In the genomic region with DNA sequence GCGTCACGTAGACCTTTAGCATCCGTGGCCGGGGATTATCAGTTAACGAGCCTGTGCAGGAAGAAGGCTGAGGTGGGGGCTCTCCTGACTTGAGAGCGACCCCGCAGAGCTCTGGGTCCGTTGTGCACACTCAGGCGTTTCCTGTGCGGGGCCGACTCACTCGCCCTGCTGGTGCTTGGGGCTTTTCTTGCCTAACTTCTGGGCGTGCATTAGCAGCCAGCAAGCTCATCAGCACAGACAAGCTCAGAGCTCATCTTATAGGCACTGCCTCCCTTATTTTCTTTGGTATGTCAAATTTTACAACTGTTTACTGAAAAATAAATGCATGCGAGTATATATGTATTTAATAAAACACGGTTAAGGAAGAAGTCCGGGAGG, we compare ENCODE assay signal across 19 cellular contexts. TPM values are rescaled to one million over a fixed set of nuclear protein-coding genes. Genes with fewer than 3 reads are reported as not detected.
DNase-seq lines count a peak whose midpoint lies in the region; ATAC-seq and TF ChIP-seq lines count a peak whose summit lies in the region.
"Had no signal": no experiment of that assay in that cellular context is flagged by ENCODE, and none has a peak within 500 bp of the region (broad histone marks: within the 10 kb centered on the region; RNA-seq: fewer than 3 reads in every experiment).

No MANE protein-coding gene starts in this region.

- TF ChIP-seq CTCF in NB4 (IDR thresholded peaks at IDR 0.05; ENCODE audit: low read depth, low read length) (no peak), nephron progenitor cell (IDR thresholded peaks at IDR 0.05) (no peak)

- H3K79me1 ChIP-seq in trophoblast cell (ENCODE audit: low read length), result peaks cover 2% of the 10 kb centered on the region

- no peak for ATAC-seq in GM21576 (IDR thresholded peaks at IDR 0.05; ENCODE audit: unreplicated experiment)
- no peak for ATAC-seq in GM19452 (IDR thresholded peaks at IDR 0.05; ENCODE audit: unreplicated experiment)
- ATAC-seq: HCT116 had no signal

- no peak for TF ChIP-seq POLR2A in NB4 (IDR thresholded peaks at IDR 0.05; ENCODE audit: extremely low read depth, insufficient read length)

- H3K27ac Mint-ChIP-seq in nephron progenitor cell, result peak overlapping the region; percentile 80
- H3K27ac Mint-ChIP-seq: CD14-positive monocyte; CD4-positive, alpha-beta memory T cell; HFFc6 had no signal

- no peak overlapping the region for H4K91ac ChIP-seq in trophoblast cell (ENCODE audit: low read depth, low read length)

- no peak overlapping the region for H2AK5ac ChIP-seq in trophoblast cell (ENCODE audit: low read length)

- peak overlapping the region in 2 of 11 experiments; percentile 79; a peak in 2 of 22 replicates for H3K27ac ChIP-seq in BLaER1 treated with 17β-estradiol and CSF1 and Interleukin-3, amounts not matched to agents 10 nM and 100 nM
- H3K27ac ChIP-seq in trophoblast cell (ENCODE audit: low read depth, low read length), result no peak overlapping the region
- H3K27ac ChIP-seq: HL-60 had no signal

- H3K4me2 ChIP-seq in BLaER1 treated with 17β-estradiol and CSF1 and Interleukin-3, amounts not matched to agents 10 nM and 100 nM, result peak overlapping the region in 9 of 11 experiments; percentile 24 to 98 (median 92); a peak in 18 of 22 replicates
- H3K4me2 ChIP-seq in trophoblast cell (ENCODE audit: low read length), result no peak overlapping the region

- no peak overlapping the region for H3K4ac ChIP-seq in trophoblast cell (ENCODE audit: low read depth, low read length)

- H3K79me2 ChIP-seq in trophoblast cell (ENCODE audit: control insufficient read depth, insufficient read depth, low read length, poor library complexity), result no peaks in the 10 kb centered on the region

- no peak overlapping the region for H3K18ac ChIP-seq in trophoblast cell (ENCODE audit: low read length)

- DNase-seq in NB4 (ENCODE audit: low read depth) (peak; percentile 74), nephron progenitor cell (no peak), trophoblast cell (no peak), NCI-H1105 treated with DMSO at 0.1 percent for 48 hours (lab: John Stamatoyannopoulos, UW) (no peak)
- DNase-seq: ACHN; BE2C; CD4-positive, alpha-beta memory T cell; DMS153; DMS79; GDM1; GOT3; H7; HFFc6 had no signal

- peaks cover 17% of the 10 kb centered on the region for H3K4me1 Mint-ChIP-seq in nephron progenitor cell
- H3K4me1 Mint-ChIP-seq: CD14-positive monocyte; CD4-positive, alpha-beta memory T cell had no signal

- H4K12ac ChIP-seq in trophoblast cell (ENCODE audit: low read depth, low read length), result no peak overlapping the region

- peaks cover 4% of the 10 kb centered on the region for H3K36me3 Mint-ChIP-seq in nephron progenitor cell (ENCODE audit: low read depth)

- H2BK5ac ChIP-seq in trophoblast cell (ENCODE audit: low read depth, low read length, poor library complexity), result no peak overlapping the region

- no peaks in the 10 kb centered on the region for H3K36me3 ChIP-seq in BLaER1 treated with 17β-estradiol and CSF1 and Interleukin-3, amounts not matched to agents 10 nM and 100 nM
- peaks cover 13 to 14% of the 10 kb centered on the region in 2 experiments for H3K36me3 ChIP-seq in trophoblast cell (ENCODE audit: control insufficient read depth in 1 of 2, insufficient read depth in 2 of 2, low read length in 2 of 2)
- H3K36me3 ChIP-seq: BE2C had no signal

- H3K9me3 Mint-ChIP-seq in nephron progenitor cell, result no peaks in the 10 kb centered on the region
- H3K9me3 Mint-ChIP-seq: HFFc6 had no signal

- H3K4me3 Mint-ChIP-seq in nephron progenitor cell, result no peak overlapping the region
- H3K4me3 Mint-ChIP-seq: CD14-positive monocyte; CD4-positive, alpha-beta memory T cell; HFFc6 had no signal

- peak overlapping the region in 1 of 11 experiments; percentile 73; a peak in 2 of 22 replicates for H3K9ac ChIP-seq in BLaER1 treated with 17β-estradiol and CSF1 and Interleukin-3, amounts not matched to agents 10 nM and 100 nM
- H3K9ac ChIP-seq in trophoblast cell (ENCODE audit: low read length), result no peak overlapping the region

- peaks cover 28 to 95% (median 85%) of the 10 kb centered on the region in 10 experiments for H3K4me1 ChIP-seq in BLaER1 treated with 17β-estradiol and CSF1 and Interleukin-3, amounts not matched to agents 10 nM and 100 nM
- H3K4me1 ChIP-seq in trophoblast cell (ENCODE audit: control insufficient read depth in 1 of 2, insufficient read depth in 2 of 2, low read length in 2 of 2), result peaks cover 4 to 6% of the 10 kb centered on the region in 2 experiments
- H3K4me1 ChIP-seq: BE2C had no signal

- H4K8ac ChIP-seq in trophoblast cell (ENCODE audit: low read depth, low read length), result no peak overlapping the region

- H3K14ac ChIP-seq in trophoblast cell (ENCODE audit: low read length), result no peak overlapping the region

- no peak overlapping the region for H3K23ac ChIP-seq in trophoblast cell (ENCODE audit: low read length)

- no peak overlapping the region for H2BK120ac ChIP-seq in trophoblast cell (ENCODE audit: insufficient read depth, low read length, poor library complexity)

- H3K4me3 ChIP-seq in BLaER1 treated with 17β-estradiol and CSF1 and Interleukin-3, amounts not matched to agents 10 nM and 100 nM, result no peak overlapping the region
- H3K4me3 ChIP-seq in NB4 (ENCODE audit: low read depth, low read length) (no peak overlapping the region), trophoblast cell (ENCODE audit: low read depth, low read length) (peak overlapping the region; percentile 15)

- no peaks in the 10 kb centered on the region for H3K27me3 Mint-ChIP-seq in nephron progenitor cell (ENCODE audit: low read depth, poor library complexity)
- H3K27me3 Mint-ChIP-seq: CD4-positive, alpha-beta memory T cell had no signal

- no peak overlapping the region for H2BK12ac ChIP-seq in trophoblast cell (ENCODE audit: low read length)

- H3K27me3 ChIP-seq in BLaER1 treated with 17β-estradiol and CSF1 and Interleukin-3, amounts not matched to agents 10 nM and 100 nM, result peaks cover 0 to 61% (median 0%) of the 10 kb centered on the region in 11 experiments; a peak in 7 of 22 replicates
- H3K27me3 ChIP-seq in trophoblast cell (ENCODE audit: insufficient read depth, low read length), result no peaks in the 10 kb centered on the region
- H3K27me3 ChIP-seq: BE2C had no signal

- WGBS in trophoblast cell (ENCODE audit: extremely low coverage, insufficient coverage, insufficient read length), result no CpG with 5 or more reads among the region's 16 CpGs

- no peak overlapping the region for H2AFZ ChIP-seq in trophoblast cell (ENCODE audit: insufficient read depth, low read length, poor library complexity)

- H4K20me1 ChIP-seq in BLaER1 treated with 17β-estradiol and CSF1 and Interleukin-3, amounts not matched to agents 10 nM and 100 nM, result no peaks in the 10 kb centered on the region; a peak in 1 of 22 replicates

- no peaks in the 10 kb centered on the region for H3K9me3 ChIP-seq in BLaER1 treated with 17β-estradiol and CSF1 and Interleukin-3, amounts not matched to agents 10 nM and 100 nM (replicated peaks in 1 of 11)
- peaks cover 2% of the 10 kb centered on the region for H3K9me3 ChIP-seq in trophoblast cell (ENCODE audit: insufficient read depth, low read depth, low read length)
- H3K9me3 ChIP-seq: BE2C had no signal

RNA-seq across cellular contexts. Expression of a gene that starts 23.7 kb away (rescaled TPM):
- 1.4 TPM in 2 replicates for polyA plus RNA-seq in trophoblast cell (2013)
